38 cellular contexts compared by ENCODE assay signal in the genomic region with DNA sequence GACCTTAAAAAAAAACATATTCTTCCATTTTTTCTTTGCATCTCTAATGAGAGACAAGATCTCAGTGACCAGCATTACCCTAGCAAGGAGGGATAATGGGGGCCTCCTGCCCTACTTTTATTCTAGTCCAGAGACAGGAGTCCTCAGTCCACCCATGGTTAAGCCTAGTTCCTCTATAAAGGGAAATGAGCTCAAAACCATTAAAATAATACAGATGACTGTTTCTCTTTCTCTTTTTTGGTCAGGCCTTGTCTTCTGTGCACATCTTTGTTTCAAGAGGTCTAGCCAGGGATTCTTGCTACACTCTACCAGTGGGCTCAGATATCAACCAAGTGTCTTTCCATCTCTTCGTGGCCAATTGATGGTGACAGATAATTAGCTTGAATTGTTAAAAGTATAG.
"Had no signal": no experiment of that assay in that cellular context is flagged by ENCODE, and none has a peak within 500 bp of the region (broad histone marks: within the 10 kb centered on the region; RNA-seq: fewer than 3 reads in every experiment).

No MANE protein-coding gene starts in this region.

- DNase-seq: activated CD4-positive, alpha-beta memory T cell treated with anti-CD3 and anti-CD28 coated beads, Interleukin-2, amount 10 ng/mL, durations not matched to agents 7 days and 5 days; activated CD4-positive, alpha-beta T cell treated with anti-CD3 and anti-CD28 coated beads for 1 hour; activated CD4-positive, alpha-beta T cell treated with anti-CD3 and anti-CD28 coated beads for 36 hours; activated CD4-positive, alpha-beta T cell treated with anti-CD3 and anti-CD28 coated beads for 48 hours; activated CD4-positive, alpha-beta T cell treated with anti-CD3 and anti-CD28 coated beads, Interleukin-2, amount 10 ng/mL, durations not matched to agents 7 days and 5 days; activated CD4-positive, alpha-beta T cell treated with anti-CD3 and anti-CD28 coated beads, Interleukin-2, amount 50 U/mL, for 48 hours; activated CD4-positive, CD25-positive, alpha-beta regulatory T cell; activated CD8-positive, alpha-beta memory T cell treated with anti-CD3 and anti-CD28 coated beads for 24 hours; activated CD8-positive, alpha-beta memory T cell treated with anti-CD3 and anti-CD28 coated beads, Interleukin-2, amount 10 ng/mL, durations not matched to agents 7 days and 5 days; activated CD8-positive, alpha-beta memory T cell treated with anti-CD3 and anti-CD28 coated beads, Interleukin-2, amount 50 U/mL, for 48 hours; activated CD8-positive, alpha-beta T cell treated with anti-CD3 and anti-CD28 coated beads, Interleukin-2, amount 10 ng/mL, durations not matched to agents 7 days and 5 days; activated effector memory CD4-positive, alpha-beta T cell treated with Interleukin-2 at 50 U/mL for 16 hours; activated gamma-delta T cell; activated naive CD4-positive, alpha-beta T cell treated with anti-CD3 and anti-CD28 coated beads, Interleukin-2, amount 10 ng/mL, durations not matched to agents 7 days and 5 days; activated naive CD4-positive, alpha-beta T cell treated with Interleukin-2 at 50 U/mL for 16 hours; activated naive CD8-positive, alpha-beta T cell treated with anti-CD3 and anti-CD28 coated beads, Interleukin-2, amount 10 ng/mL, durations not matched to agents 7 days and 5 days; activated naive CD8-positive, alpha-beta T cell treated with anti-CD3 and anti-CD28 coated beads, Interleukin-2, amount 50 U/mL, for 24 hours; activated T-cell treated with anti-CD3 and anti-CD28 coated beads, Interleukin-2, amount 50 U/mL, for 24 hours; activated T-cell treated with anti-CD3 and anti-CD28 coated beads, Interleukin-2, amount 50 U/mL, for 48 hours; amygdala; anterior cingulate cortex; caudate nucleus; cerebellar nuclear complex; T-helper 1 cell; T-helper 2 cell; T-helper 9 cell; WERI-Rb-1 had no signal

- H3K36me3 ChIP-seq: ascending aorta, cardiac muscle cell had no signal

- H3K9me3 Mint-ChIP-seq: activated CD4-positive, alpha-beta memory T cell treated with anti-CD3 and anti-CD28 coated beads, Interleukin-2, amount 10 ng/mL, durations not matched to agents 7 days and 5 days; activated CD4-positive, alpha-beta T cell treated with anti-CD3 and anti-CD28 coated beads, Interleukin-2, amount 10 ng/mL, durations not matched to agents 7 days and 5 days; activated naive CD4-positive, alpha-beta T cell treated with anti-CD3 and anti-CD28 coated beads, Interleukin-2, amount 10 ng/mL, durations not matched to agents 7 days and 5 days; activated naive CD4-positive, alpha-beta T cell treated with anti-CD3 and anti-CD28 coated beads, Interleukin-2, amount 50 U/mL, for 24 hours; activated naive CD8-positive, alpha-beta T cell treated with anti-CD3 and anti-CD28 coated beads, Interleukin-2, amount 10 ng/mL, durations not matched to agents 7 days and 5 days; activated naive CD8-positive, alpha-beta T cell treated with anti-CD3 and anti-CD28 coated beads, Interleukin-2, amount 50 U/mL, for 24 hours; activated T-cell treated with anti-CD3 and anti-CD28 coated beads, Interleukin-2, amount 50 U/mL, for 24 hours; activated T-helper 2 cell treated with anti-CD3 and anti-CD28 coated beads, Interferon-gamma antibody, Interleukin-2, Interleukin-4, amounts not matched to agents 10 μg/mL and 5 μg/mL and 100 μg/mL, durations not matched to agents 14 hours and 24 hours and 36 hours; brain; T-helper 1 cell treated with Interleukin-12 subunit alpha and Interleukin-12 subunit beta and Interleukin-4 antibody, amounts not matched to agents 30 μg/mL and 1 μg/mL, for 36 hours; T-helper 2 cell treated with Interferon-gamma antibody and Interleukin-4, amounts not matched to agents 5 μg/mL and 100 μg/mL, for 36 hours had no signal

- H3K4me3 Mint-ChIP-seq: activated CD4-positive, alpha-beta memory T cell treated with anti-CD3 and anti-CD28 coated beads, Interleukin-2, amount 10 ng/mL, durations not matched to agents 7 days and 5 days; activated CD4-positive, alpha-beta T cell treated with anti-CD3 and anti-CD28 coated beads for 36 hours; activated CD4-positive, alpha-beta T cell treated with anti-CD3 and anti-CD28 coated beads, Interleukin-2, amount 10 ng/mL, durations not matched to agents 7 days and 5 days; activated CD8-positive, alpha-beta memory T cell treated with anti-CD3 and anti-CD28 coated beads, Interleukin-2, amount 10 ng/mL, durations not matched to agents 7 days and 5 days; activated CD8-positive, alpha-beta T cell treated with anti-CD3 and anti-CD28 coated beads, Interleukin-2, amount 10 ng/mL, durations not matched to agents 7 days and 5 days; activated naive CD4-positive, alpha-beta T cell treated with anti-CD3 and anti-CD28 coated beads, Interleukin-2, amount 10 ng/mL, durations not matched to agents 7 days and 5 days; activated naive CD4-positive, alpha-beta T cell treated with anti-CD3 and anti-CD28 coated beads, Interleukin-2, amount 50 U/mL, for 24 hours; activated naive CD8-positive, alpha-beta T cell; activated naive CD8-positive, alpha-beta T cell treated with anti-CD3 and anti-CD28 coated beads, Interleukin-2, amount 10 ng/mL, durations not matched to agents 7 days and 5 days; activated naive CD8-positive, alpha-beta T cell treated with anti-CD3 and anti-CD28 coated beads, Interleukin-2, amount 50 U/mL, for 24 hours; activated T-cell treated with anti-CD3 and anti-CD28 coated beads, Interleukin-2, amount 50 U/mL, for 24 hours; brain; central memory CD8-positive, alpha-beta T cell; T-helper 1 cell treated with Interleukin-12 subunit alpha and Interleukin-12 subunit beta and Interleukin-4 antibody, amounts not matched to agents 30 μg/mL and 1 μg/mL, for 36 hours; T-helper 2 cell treated with Interferon-gamma antibody and Interleukin-4, amounts not matched to agents 5 μg/mL and 100 μg/mL, for 36 hours; WTC11 had no signal

- H3K27me3 Mint-ChIP-seq: activated CD8-positive, alpha-beta memory T cell treated with anti-CD3 and anti-CD28 coated beads, Interleukin-2, amount 10 ng/mL, durations not matched to agents 7 days and 5 days; activated naive CD4-positive, alpha-beta T cell treated with anti-CD3 and anti-CD28 coated beads, Interleukin-2, amount 10 ng/mL, durations not matched to agents 7 days and 5 days; brain; central memory CD8-positive, alpha-beta T cell had no signal

- H3K27ac Mint-ChIP-seq: activated CD4-positive, alpha-beta memory T cell treated with anti-CD3 and anti-CD28 coated beads, Interleukin-2, amount 10 ng/mL, durations not matched to agents 7 days and 5 days; activated CD4-positive, alpha-beta T cell treated with anti-CD3 and anti-CD28 coated beads for 36 hours; activated CD4-positive, alpha-beta T cell treated with anti-CD3 and anti-CD28 coated beads, Interleukin-2, amount 10 ng/mL, durations not matched to agents 7 days and 5 days; activated CD8-positive, alpha-beta memory T cell treated with anti-CD3 and anti-CD28 coated beads, Interleukin-2, amount 10 ng/mL, durations not matched to agents 7 days and 5 days; activated CD8-positive, alpha-beta T cell treated with anti-CD3 and anti-CD28 coated beads, Interleukin-2, amount 10 ng/mL, durations not matched to agents 7 days and 5 days; activated naive CD4-positive, alpha-beta T cell treated with anti-CD3 and anti-CD28 coated beads, Interleukin-2, amount 10 ng/mL, durations not matched to agents 7 days and 5 days; activated naive CD4-positive, alpha-beta T cell treated with anti-CD3 and anti-CD28 coated beads, Interleukin-2, amount 50 U/mL, for 24 hours; activated naive CD8-positive, alpha-beta T cell; activated naive CD8-positive, alpha-beta T cell treated with anti-CD3 and anti-CD28 coated beads, Interleukin-2, amount 10 ng/mL, durations not matched to agents 7 days and 5 days; activated naive CD8-positive, alpha-beta T cell treated with anti-CD3 and anti-CD28 coated beads, Interleukin-2, amount 50 U/mL, for 24 hours; activated T-cell treated with anti-CD3 and anti-CD28 coated beads, Interleukin-2, amount 50 U/mL, for 24 hours; activated T-helper 2 cell treated with anti-CD3 and anti-CD28 coated beads, Interferon-gamma antibody, Interleukin-2, Interleukin-4, amounts not matched to agents 10 μg/mL and 5 μg/mL and 100 μg/mL, durations not matched to agents 14 hours and 24 hours and 36 hours; brain; T-helper 1 cell treated with Interleukin-12 subunit alpha and Interleukin-12 subunit beta and Interleukin-4 antibody, amounts not matched to agents 30 μg/mL and 1 μg/mL, for 36 hours; T-helper 2 cell treated with Interferon-gamma antibody and Interleukin-4, amounts not matched to agents 5 μg/mL and 100 μg/mL, for 36 hours; WTC11 had no signal

- H3K4me1 Mint-ChIP-seq: activated CD4-positive, alpha-beta memory T cell treated with anti-CD3 and anti-CD28 coated beads, Interleukin-2, amount 10 ng/mL, durations not matched to agents 7 days and 5 days; activated CD8-positive, alpha-beta memory T cell treated with anti-CD3 and anti-CD28 coated beads, Interleukin-2, amount 10 ng/mL, durations not matched to agents 7 days and 5 days; activated naive CD4-positive, alpha-beta T cell treated with anti-CD3 and anti-CD28 coated beads, Interleukin-2, amount 50 U/mL, for 24 hours; central memory CD8-positive, alpha-beta T cell had no signal

- H3K9me3 ChIP-seq: ascending aorta had no signal

- ATAC-seq: activated CD4-positive, alpha-beta T cell treated with anti-CD3 and anti-CD28 coated beads for 36 hours; activated CD4-positive, CD25-positive, alpha-beta regulatory T cell treated with anti-CD3 and anti-CD28 coated beads, Interleukin-2, amount 50 U/mL, for 24 hours; activated CD8-positive, alpha-beta memory T cell treated with anti-CD3 and anti-CD28 coated beads, Interleukin-2, amount 10 ng/mL, durations not matched to agents 7 days and 5 days; activated CD8-positive, alpha-beta T cell treated with anti-CD3 and anti-CD28 coated beads, Interleukin-2, amount 10 ng/mL, durations not matched to agents 7 days and 5 days; activated naive CD8-positive, alpha-beta T cell treated with anti-CD3 and anti-CD28 coated beads, Interleukin-2, amount 50 U/mL, for 24 hours; WTC11 had no signal

- H3K4me3 ChIP-seq: ascending aorta, cardiac muscle cell had no signal

- H3K27me3 ChIP-seq: ascending aorta, cardiac muscle cell had no signal

- H3K27ac ChIP-seq: ascending aorta, cardiac muscle cell, WERI-Rb-1 had no signal
